In genomic region chr1:151325646-151326429, GRCh38 we compare ENCODE assay signal across 8 cellular contexts.
DNase-seq lines count a peak whose midpoint lies in the region; ATAC-seq and TF ChIP-seq lines count a peak whose summit lies in the region.

No MANE protein-coding gene starts in this region.

- no peaks in the 10 kb centered on the region for H3K9me3 Mint-ChIP-seq in memory B cell

- DNase-seq in HFF-Myc (ENCODE audit: extremely low read depth, low read depth) (no peak), memory B cell (ENCODE audit: low spot score in 2 of 2) (no peak), NCI-H510A (lab: John Stamatoyannopoulos, UW) (no peak), NCI-H2107 treated with DMSO at 0.1 percent for 48 hours (lab: John Stamatoyannopoulos, UW; ENCODE audit: unreplicated experiment) (no peak)

- peak overlapping the region; percentile 99 for H3K27ac Mint-ChIP-seq in memory B cell

- H3K27ac ChIP-seq in 22Rv1 (peak overlapping the region; percentile 91), angular gyrus (ENCODE audit: low read depth, low read length) (peak overlapping the region; percentile 67)

- H3K4me1 Mint-ChIP-seq in memory B cell: peaks cover 30% of the 10 kb centered on the region

- TF ChIP-seq CTCF in 22Rv1 (IDR thresholded peaks at IDR 0.05) (no peak), HFF-Myc (IDR thresholded peaks at IDR 0.05; ENCODE audit: low read depth, low read length, missing control alignments) (no peak)

- H3K36me3 Mint-ChIP-seq in memory B cell: peaks cover 20% of the 10 kb centered on the region

- no peaks in the 10 kb centered on the region for H3K27me3 Mint-ChIP-seq in memory B cell

- H3K4me3 ChIP-seq in HFF-Myc (replicated peaks; ENCODE audit: low read depth, low read length): peak overlapping the region; percentile 50

- ATAC-seq in memory B cell (ENCODE audit: low read depth): no peak
- no peak for ATAC-seq in HG03520 (IDR thresholded peaks at IDR 0.05; ENCODE audit: unreplicated experiment)
- no peak for ATAC-seq in GM18858 (IDR thresholded peaks at IDR 0.05; ENCODE audit: unreplicated experiment)

- H3K4me3 Mint-ChIP-seq in memory B cell: peak overlapping the region; percentile 96
